In the genomic region with DNA sequence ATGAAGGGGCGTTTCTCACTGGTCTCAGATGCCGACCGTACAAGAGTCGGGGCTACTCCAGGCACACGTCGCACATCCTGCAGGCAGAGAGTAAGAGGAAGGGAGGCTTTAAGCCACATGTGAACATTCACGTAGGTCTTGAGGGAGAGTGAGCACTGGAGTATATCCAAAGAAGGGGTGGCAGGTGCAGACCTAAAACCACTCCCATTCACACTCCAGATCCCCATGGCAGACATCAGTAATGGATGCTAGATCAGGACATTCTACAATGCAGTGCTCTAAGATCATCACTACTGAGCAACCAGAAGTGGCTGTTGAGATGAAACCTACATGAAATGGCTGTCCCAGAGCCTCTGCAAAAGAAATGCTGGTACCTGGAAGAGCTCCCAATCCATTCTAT, we compare ENCODE assay signal across 19 cellular contexts. TPM values are rescaled to one million over a fixed set of nuclear protein-coding genes. Genes with fewer than 3 reads are reported as not detected.
DNase-seq lines count a peak whose midpoint lies in the region; ATAC-seq, FAIRE-seq and TF ChIP-seq lines count a peak whose summit lies in the region.
"Had no signal": no experiment of that assay in that cellular context is flagged by ENCODE, and none has a peak within 500 bp of the region (broad histone marks: within the 10 kb centered on the region; RNA-seq: fewer than 3 reads in every experiment).

No MANE protein-coding gene starts in this region.

- peaks cover 1 to 5% of the 10 kb centered on the region in 2 donors for H3K9me3 Mint-ChIP-seq in stimulated activated naive B cell treated with anti-CD40 and anti-IgM and Interleukin-4, amounts not matched to agents 10 μg/mL and 1 μg/mL and 100 μg/mL, for 72 hours
- H3K9me3 Mint-ChIP-seq: CD4-positive, alpha-beta T cell; natural killer cell had no signal

- H3K27me3 Mint-ChIP-seq in stimulated activated naive B cell treated with anti-CD40 and anti-IgM and Interleukin-4, amounts not matched to agents 10 μg/mL and 1 μg/mL and 100 μg/mL, for 72 hours = peaks cover 0 to 10% of the 10 kb centered on the region in 2 donors

- H3K4me3 Mint-ChIP-seq in stimulated activated naive B cell treated with anti-CD40 and anti-IgM and Interleukin-4, amounts not matched to agents 10 μg/mL and 1 μg/mL and 100 μg/mL, for 72 hours = peak overlapping the region in 1 of 2 donors; percentile 65
- H3K4me3 Mint-ChIP-seq: activated B cell treated with CpG ODN at 0.5 μM for 24 hours; activated naive CD8-positive, alpha-beta T cell treated with anti-CD3 and anti-CD28 coated beads, Interleukin-2, amount 50 U/mL, for 24 hours; CD4-positive, alpha-beta T cell; natural killer cell had no signal

- no peaks in the 10 kb centered on the region for H3K4me1 ChIP-seq in HEK293 (ENCODE audit: control insufficient read depth, insufficient read depth, low read length)
- H3K4me1 ChIP-seq: left lung, right lobe of liver had no signal

- H3K36me3 ChIP-seq in HEK293 (ENCODE audit: control insufficient read depth in 2 of 2, insufficient read depth in 1 of 2, low read length in 2 of 2) = no peaks in the 10 kb centered on the region
- H3K36me3 ChIP-seq: left lung, right lobe of liver had no signal

- no peak overlapping the region for H3K27ac ChIP-seq in HEK293 (ENCODE audit: extremely low read depth, low read depth, low read length)
- H3K27ac ChIP-seq: heart right ventricle, left lung, right lobe of liver had no signal

- H3K9me3 ChIP-seq in HEK293 (ENCODE audit: control insufficient read depth, insufficient read depth, low read depth, low read length) = no peaks in the 10 kb centered on the region
- H3K9me3 ChIP-seq: heart right ventricle, left lung, right lobe of liver had no signal

- DNase-seq in stimulated activated naive B cell treated with anti-CD40 and anti-IgM and Interleukin-4, amounts not matched to agents 10 μg/mL and 1 μg/mL and 100 μg/mL, for 72 hours = no peak
- no peak for DNase-seq in frontal cortex (ENCODE audit: low spot score in 2 of 2)
- no peak for DNase-seq in left cardiac atrium
- no peak for DNase-seq in islet precursor cell
- DNase-seq: activated B cell treated with CpG ODN at 0.5 μM for 24 hours; activated CD8-positive, alpha-beta memory T cell treated with anti-CD3 and anti-CD28 coated beads, Interleukin-2, amount 50 U/mL, for 48 hours; activated naive CD8-positive, alpha-beta T cell treated with anti-CD3 and anti-CD28 coated beads, Interleukin-2, amount 50 U/mL, for 24 hours; CD4-positive, alpha-beta T cell; erythroblast; heart right ventricle; KG1; left lung; natural killer cell; NCI-H2081; right lobe of liver had no signal

- no peak overlapping the region for H3K27ac Mint-ChIP-seq in stimulated activated naive B cell treated with anti-CD40 and anti-IgM and Interleukin-4, amounts not matched to agents 10 μg/mL and 1 μg/mL and 100 μg/mL, for 72 hours
- H3K27ac Mint-ChIP-seq: activated B cell treated with CpG ODN at 0.5 μM for 24 hours; activated naive CD8-positive, alpha-beta T cell treated with anti-CD3 and anti-CD28 coated beads, Interleukin-2, amount 50 U/mL, for 24 hours; CD4-positive, alpha-beta T cell; natural killer cell had no signal

- POLR2A ChIA-PET in HEK293 (lab: Yijun Ruan, JAX) = no interaction called here

- intact Hi-C loops in left cardiac atrium (cut with DNase I) = no loop called here

- peaks cover 4 to 8% of the 10 kb centered on the region in 2 donors for H3K4me1 Mint-ChIP-seq in stimulated activated naive B cell treated with anti-CD40 and anti-IgM and Interleukin-4, amounts not matched to agents 10 μg/mL and 1 μg/mL and 100 μg/mL, for 72 hours
- H3K4me1 Mint-ChIP-seq: activated naive CD8-positive, alpha-beta T cell treated with anti-CD3 and anti-CD28 coated beads, Interleukin-2, amount 50 U/mL, for 24 hours had no signal

- CTCF ChIA-PET in HEK293 (lab: Yijun Ruan, JAX) = interaction anchor here (0.6 to 1.1 kb wide), 2 partner anchors 10 to 84 kb away, joined by 3 to 5 read pairs; no protein-coding TSS in a partner anchor

- TF ChIP-seq CTCF in HEK293 (tag by site-specific recombination; IDR thresholded peaks at IDR 0.05) = no peak

- ATAC-seq in GM18870 (IDR thresholded peaks at IDR 0.05; ENCODE audit: unreplicated experiment) = peak; percentile 63
- ATAC-seq in HG03378 (IDR thresholded peaks at IDR 0.05; ENCODE audit: unreplicated experiment) = peak; percentile 91
- ATAC-seq in stimulated activated naive B cell treated with anti-CD40 and anti-IgM and Interleukin-4, amounts not matched to agents 10 μg/mL and 1 μg/mL and 100 μg/mL, for 72 hours (replicated peaks) = peak; percentile 27 to 42
- no peak for ATAC-seq in left cardiac atrium
- ATAC-seq: activated naive CD8-positive, alpha-beta T cell treated with anti-CD3 and anti-CD28 coated beads, Interleukin-2, amount 50 U/mL, for 24 hours; natural killer cell; right lobe of liver had no signal

- no peak for FAIRE-seq in frontal cortex (lab: Jason Lieb, UNC)

- no peaks in the 10 kb centered on the region for H3K36me3 Mint-ChIP-seq in stimulated activated naive B cell treated with anti-CD40 and anti-IgM and Interleukin-4, amounts not matched to agents 10 μg/mL and 1 μg/mL and 100 μg/mL, for 72 hours
- H3K36me3 Mint-ChIP-seq: natural killer cell had no signal

- H3K4me3 ChIP-seq in HEK293 (ENCODE audit: low read depth, low read length) = no peak overlapping the region
- H3K4me3 ChIP-seq: heart right ventricle, left lung, right lobe of liver had no signal

TF ChIP-seq in HEK293, 187 proteins besides CTCF, POLR2A, EP300 and RAD21:
- peak; percentile 64 for TF ChIP-seq ZBTB17 (tag by site-specific recombination; IDR thresholded peaks at IDR 0.05)
- TF ChIP-seq, protein P1, sequence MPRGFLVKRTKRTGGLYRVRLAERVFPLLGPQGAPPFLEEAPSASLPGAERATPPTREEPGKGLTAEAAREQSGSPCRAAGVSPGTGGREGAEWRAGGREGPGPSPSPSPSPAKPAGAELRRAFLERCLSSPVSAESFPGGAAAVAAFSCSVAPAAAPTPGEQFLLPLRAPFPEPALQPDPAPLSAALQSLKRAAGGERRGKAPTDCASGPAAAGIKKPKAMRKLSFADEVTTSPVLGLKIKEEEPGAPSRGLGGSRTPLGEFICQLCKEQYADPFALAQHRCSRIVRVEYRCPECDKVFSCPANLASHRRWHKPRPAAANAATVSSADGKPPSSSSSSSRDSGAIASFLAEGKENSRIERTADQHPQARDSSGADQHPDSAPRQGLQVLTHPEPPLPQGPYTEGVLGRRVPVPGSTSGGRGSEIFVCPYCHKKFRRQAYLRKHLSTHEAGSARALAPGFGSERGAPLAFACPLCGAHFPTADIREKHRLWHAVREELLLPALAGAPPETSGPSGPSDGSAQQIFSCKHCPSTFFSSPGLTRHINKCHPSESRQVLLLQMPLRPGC (tag by site-specific recombination; IDR thresholded peaks at IDR 0.05) = no peak
- TF ChIP-seq, protein P2, sequence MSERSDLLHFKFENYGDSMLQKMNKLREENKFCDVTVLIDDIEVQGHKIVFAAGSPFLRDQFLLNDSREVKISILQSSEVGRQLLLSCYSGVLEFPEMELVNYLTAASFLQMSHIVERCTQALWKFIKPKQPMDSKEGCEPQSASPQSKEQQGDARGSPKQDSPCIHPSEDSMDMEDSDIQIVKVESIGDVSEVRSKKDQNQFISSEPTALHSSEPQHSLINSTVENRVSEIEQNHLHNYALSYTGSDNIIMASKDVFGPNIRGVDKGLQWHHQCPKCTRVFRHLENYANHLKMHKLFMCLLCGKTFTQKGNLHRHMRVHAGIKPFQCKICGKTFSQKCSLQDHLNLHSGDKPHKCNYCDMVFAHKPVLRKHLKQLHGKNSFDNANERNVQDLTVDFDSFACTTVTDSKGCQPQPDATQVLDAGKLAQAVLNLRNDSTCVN (tag by site-specific recombination; optimal IDR thresholded peaks at IDR 0.05) = no peak

RNA-seq across cellular contexts. Expression of a gene that starts 39.0 kb away (rescaled TPM):
- total RNA-seq in frontal cortex (not detected), left cardiac atrium (1 to 10 TPM; 4.2 to 4.5 TPM)
- total RNA-seq: activated B cell treated with CpG ODN at 0.5 μM for 24 hours; CD4-positive, alpha-beta T cell; chondrocyte; natural killer cell had no signal

Comparison
In these comparisons a context has a peak if more than half of its experiments do, and no peak if none do; other contexts are left out.
1. ATAC-seq: peak in GM18870 (single experiment), HG03378 (single experiment) and stimulated activated naive B cell treated with anti-CD40 and anti-IgM and Interleukin-4, amounts not matched to agents 10 μg/mL and 1 μg/mL and 100 μg/mL, for 72 hours (2 of 2); none in left cardiac atrium (0 of 2).